ENCODE assay signal across 33 cellular contexts in genomic region chr6:51118754-51119153, GRCh38.
"Had no signal": no experiment of that assay in that cellular context is flagged by ENCODE, and none has a peak within 500 bp of the region (broad histone marks: within the 10 kb centered on the region; RNA-seq: fewer than 3 reads in every experiment).

No MANE protein-coding gene starts in this region.

- DNase-seq: activated CD4-positive, alpha-beta T cell treated with anti-CD3 and anti-CD28 coated beads for 4 hours; activated CD4-positive, alpha-beta T cell treated with anti-CD3 and anti-CD28 coated beads, Interleukin-2, amount 50 U/mL, for 48 hours; activated CD8-positive, alpha-beta memory T cell treated with anti-CD3 and anti-CD28 coated beads, Interleukin-2, amount 50 U/mL, for 4 hours; activated effector memory CD4-positive, alpha-beta T cell treated with anti-CD3 and anti-CD28 coated beads, Interleukin-2, amount 50 U/mL, for 16 hours; activated naive CD4-positive, alpha-beta T cell treated with anti-CD3 and anti-CD28 coated beads for 36 hours; activated naive CD8-positive, alpha-beta T cell treated with anti-CD3 and anti-CD28 coated beads for 36 hours; activated T-cell treated with anti-CD3 and anti-CD28 coated beads, Interleukin-2, amount 50 U/mL, for 1 hour; adrenal gland; aorta; body of pancreas; cerebellar nuclear complex; colonic mucosa; effector CD8-positive, alpha-beta T cell; esophagus squamous epithelium; foreskin melanocyte; heart right ventricle; left ventricle myocardium inferior; naive B cell; nephron progenitor cell; ovary; retina; small intestine; stimulated activated CD4-positive, alpha-beta T cell treated with anti-CD3 and anti-CD28 coated beads, Interleukin-4, amount 100 ng/mL, for 24 hours; uterus had no signal

- H3K27ac ChIP-seq: adrenal gland, body of pancreas, colonic mucosa, epithelial cell of prostate, esophagus squamous epithelium, heart right ventricle, left ventricle myocardium inferior, neutrophil, ovary, thoracic aorta, uterus, VCaP had no signal

- H3K9me3 ChIP-seq: adrenal gland, body of pancreas, colonic mucosa, esophagus squamous epithelium, left ventricle myocardium inferior, neutrophil, ovary, thoracic aorta, uterus had no signal

- FAIRE-seq: endometrium, small intestine, TTC549 had no signal

- H3K4me3 ChIP-seq: adrenal gland, body of pancreas, colonic mucosa, esophagus squamous epithelium, heart right ventricle, left ventricle myocardium inferior, lung, ovary, thoracic aorta, uterus had no signal

- ATAC-seq: body of pancreas; heart right ventricle; sciatic nerve; stimulated activated effector memory CD8-positive, alpha-beta T cell treated with anti-CD3 and anti-CD28 coated beads, Interleukin-12 subunit alpha, Interleukin-12 subunit beta, amount 100 ng/mL, for 72 hours had no signal

- H3K27me3 ChIP-seq: adrenal gland, body of pancreas, colonic mucosa, esophagus squamous epithelium, heart right ventricle, neutrophil, ovary, uterus had no signal

- H3K36me3 ChIP-seq: adrenal gland, colonic mucosa, esophagus squamous epithelium, heart right ventricle, left ventricle myocardium inferior, neutrophil, ovary, thoracic aorta, uterus had no signal

- H3K4me1 ChIP-seq: adrenal gland, body of pancreas, colonic mucosa, heart right ventricle, left ventricle myocardium inferior, uterus had no signal
